Comparison of ENCODE assay signal across 17 cellular contexts in genomic region chr2:99576775-99577174, GRCh38.
DNase-seq lines count a peak whose midpoint lies in the region; ATAC-seq, FAIRE-seq and TF ChIP-seq lines count a peak whose summit lies in the region.
"Had no signal": no experiment of that assay in that cellular context is flagged by ENCODE, and none has a peak within 500 bp of the region (broad histone marks: within the 10 kb centered on the region; RNA-seq: fewer than 3 reads in every experiment).

No MANE protein-coding gene starts in this region.

- no peak overlapping the region for H2AFZ ChIP-seq in mesenchymal stem cell (ENCODE audit: low read depth, low read length)

- H3K36me3 Mint-ChIP-seq in stimulated activated naive B cell treated with anti-CD40 and anti-IgM and Interleukin-4, amounts not matched to agents 10 μg/mL and 1 μg/mL and 100 μg/mL, for 72 hours, result peaks cover 20 to 37% of the 10 kb centered on the region in 2 donors

- no peak overlapping the region for H4K8ac ChIP-seq in mesenchymal stem cell (ENCODE audit: low read length)

- peak overlapping the region; percentile 69 for H3K27ac Mint-ChIP-seq in stimulated activated naive B cell treated with anti-CD40 and anti-IgM and Interleukin-4, amounts not matched to agents 10 μg/mL and 1 μg/mL and 100 μg/mL, for 72 hours
- H3K27ac Mint-ChIP-seq: CD4-positive, alpha-beta T cell had no signal

- no peak overlapping the region for H3K4me3 Mint-ChIP-seq in stimulated activated naive B cell treated with anti-CD40 and anti-IgM and Interleukin-4, amounts not matched to agents 10 μg/mL and 1 μg/mL and 100 μg/mL, for 72 hours
- H3K4me3 Mint-ChIP-seq: CD4-positive, alpha-beta T cell had no signal

- H3K27me3 Mint-ChIP-seq in stimulated activated naive B cell treated with anti-CD40 and anti-IgM and Interleukin-4, amounts not matched to agents 10 μg/mL and 1 μg/mL and 100 μg/mL, for 72 hours, result no peaks in the 10 kb centered on the region
- H3K27me3 Mint-ChIP-seq: CD4-positive, alpha-beta T cell had no signal

- POLR2A ChIA-PET in HEK293 (lab: Yijun Ruan, JAX), result no interaction called here

- H3K9me3 ChIP-seq in HEK293 (ENCODE audit: control insufficient read depth, insufficient read depth, low read depth, low read length), result no peaks in the 10 kb centered on the region
- no peaks in the 10 kb centered on the region for H3K9me3 ChIP-seq in mesenchymal stem cell (ENCODE audit: control insufficient read depth, low read length)
- H3K9me3 ChIP-seq: HAP-1 had no signal

- H2BK120ac ChIP-seq in mesenchymal stem cell (ENCODE audit: low read depth, low read length), result no peak overlapping the region

- no peak overlapping the region for H3K14ac ChIP-seq in mesenchymal stem cell (ENCODE audit: low read length in 2 of 2)

- H4K91ac ChIP-seq in mesenchymal stem cell (ENCODE audit: low read length), result no peak overlapping the region

- H3K36me3 ChIP-seq in HEK293 (ENCODE audit: control insufficient read depth in 2 of 2, insufficient read depth in 1 of 2, low read length in 2 of 2) (no peaks in the 10 kb centered on the region), mesenchymal stem cell (ENCODE audit: control insufficient read depth in 1 of 2, insufficient read depth in 2 of 2, low read depth in 1 of 2, low read length in 2 of 2) (peaks cover 0 to 37% of the 10 kb centered on the region in 2 experiments)
- H3K36me3 ChIP-seq: HAP-1 had no signal

- H3K9ac ChIP-seq in mesenchymal stem cell (ENCODE audit: low read length), result no peak overlapping the region

- no peak overlapping the region for H2BK12ac ChIP-seq in mesenchymal stem cell (ENCODE audit: low read length in 2 of 2)

- no peak for FAIRE-seq in D721Med (lab: Jason Lieb, UNC)
- FAIRE-seq: G401.6, GM12891, GM19239, H1 had no signal

- peak; percentile 30 to 55 for DNase-seq in NCI-H2081 (lab: John Stamatoyannopoulos, UW)
- no peak for DNase-seq in NCI-H2081 treated with DMSO at 0.1 percent for 48 hours (lab: John Stamatoyannopoulos, UW)
- DNase-seq in COR-L47 (lab: John Stamatoyannopoulos, UW), result peak; percentile 44
- DNase-seq in stimulated activated naive B cell treated with anti-CD40 and anti-IgM and Interleukin-4, amounts not matched to agents 10 μg/mL and 1 μg/mL and 100 μg/mL, for 72 hours, result no peak
- no peak for DNase-seq in mesenchymal stem cell
- no peak for DNase-seq in D721Med (ENCODE audit: insufficient read length, low spot score)
- no peak for DNase-seq in NCI-H2107 (lab: John Stamatoyannopoulos, UW)
- DNase-seq: 8988T; CD4-positive, alpha-beta T cell; DMS79 treated with DMSO at 0.1 percent for 48 hours had no signal

- H2BK15ac ChIP-seq in mesenchymal stem cell (ENCODE audit: low read depth, poor library complexity, severe bottlenecking), result no peak overlapping the region

- H3K79me1 ChIP-seq in mesenchymal stem cell (replicated peaks; ENCODE audit: low read length, poor library complexity, severe bottlenecking), result no peaks in the 10 kb centered on the region

- no peak overlapping the region for H3K23ac ChIP-seq in mesenchymal stem cell (ENCODE audit: low read length in 2 of 2)

- H3K4me1 Mint-ChIP-seq in stimulated activated naive B cell treated with anti-CD40 and anti-IgM and Interleukin-4, amounts not matched to agents 10 μg/mL and 1 μg/mL and 100 μg/mL, for 72 hours, result peaks cover 6% of the 10 kb centered on the region in 2 donors

- no peak overlapping the region for H2AK5ac ChIP-seq in mesenchymal stem cell (ENCODE audit: low read length, severe bottlenecking)

- H3K18ac ChIP-seq in mesenchymal stem cell (ENCODE audit: low read depth in 1 of 2, low read length in 2 of 2), result no peak overlapping the region

- TF ChIP-seq CTCF in HEK293 (tag by site-specific recombination; IDR thresholded peaks at IDR 0.05) (no peak), D721Med (IDR thresholded peaks at IDR 0.05; ENCODE audit: insufficient read depth, missing control alignments) (no peak)

- H3K4me3 ChIP-seq in HEK293 (ENCODE audit: low read depth, low read length) (no peak overlapping the region), mesenchymal stem cell (ENCODE audit: insufficient read depth in 1 of 2, low read depth in 1 of 2, low read length in 2 of 2) (no peak overlapping the region)
- H3K4me3 ChIP-seq: HAP-1 had no signal

- ATAC-seq in stimulated activated naive B cell treated with anti-CD40 and anti-IgM and Interleukin-4, amounts not matched to agents 10 μg/mL and 1 μg/mL and 100 μg/mL, for 72 hours (replicated peaks), result no peak

- 100% methylated on average over 3 of the region's 3 CpGs for WGBS in mesenchymal stem cell

- peaks cover 2% of the 10 kb centered on the region; the same call in 1 of the 2 replicates for H3K4me1 ChIP-seq in HEK293 (ENCODE audit: control insufficient read depth, insufficient read depth, low read length)
- peaks cover 2% of the 10 kb centered on the region for H3K4me1 ChIP-seq in mesenchymal stem cell (ENCODE audit: control insufficient read depth, insufficient read depth, low read depth, low read length)
- H3K4me1 ChIP-seq: HAP-1 had no signal

- H3K27me3 ChIP-seq in mesenchymal stem cell (ENCODE audit: control insufficient read depth in 1 of 2, insufficient read depth in 1 of 2, low read length in 2 of 2), result peaks cover 0 to 24% of the 10 kb centered on the region in 2 experiments

- H2BK5ac ChIP-seq in mesenchymal stem cell (ENCODE audit: low read depth, low read length, poor library complexity, severe bottlenecking), result no peak overlapping the region

- H3K9me3 Mint-ChIP-seq in stimulated activated naive B cell treated with anti-CD40 and anti-IgM and Interleukin-4, amounts not matched to agents 10 μg/mL and 1 μg/mL and 100 μg/mL, for 72 hours, result no peaks in the 10 kb centered on the region
- H3K9me3 Mint-ChIP-seq: CD4-positive, alpha-beta T cell had no signal

- H3K4ac ChIP-seq in mesenchymal stem cell (ENCODE audit: low read depth in 1 of 2, low read length in 2 of 2), result no peak overlapping the region

- H3K27ac ChIP-seq in HEK293 (ENCODE audit: extremely low read depth, low read depth, low read length), result no peak overlapping the region
- H3K27ac ChIP-seq in mesenchymal stem cell (ENCODE audit: low read length, poor library complexity, severe bottlenecking), result no peak overlapping the region
- H3K27ac ChIP-seq: C4-2B had no signal

- CTCF ChIA-PET in HEK293 (lab: Yijun Ruan, JAX), result interaction anchor here (1.0 kb wide), 1 partner anchor 17 kb away, joined by 4 read pairs; no protein-coding TSS in a partner anchor

- no peak overlapping the region for H3K4me2 ChIP-seq in mesenchymal stem cell (ENCODE audit: low read length, poor library complexity, severe bottlenecking)

TF ChIP-seq in HEK293, 187 proteins besides CTCF, POLR2A, EP300 and RAD21:
- TF ChIP-seq ZNF114 (tag by site-specific recombination; IDR thresholded peaks at IDR 0.05), result no peak
- TF ChIP-seq GLIS1 (tag by site-specific recombination; IDR thresholded peaks at IDR 0.05), result peak; percentile 69

Comparison
In these comparisons a context has a peak if more than half of its experiments do, and no peak if none do; other contexts are left out.
1. DNase-seq: peak in NCI-H2081 (2 of 2) and COR-L47 (single experiment); none in NCI-H2081 treated with DMSO at 0.1 percent for 48 hours (single experiment), stimulated activated naive B cell treated with anti-CD40 and anti-IgM and Interleukin-4, amounts not matched to agents 10 μg/mL and 1 μg/mL and 100 μg/mL, for 72 hours (single experiment), mesenchymal stem cell (single experiment), D721Med (single experiment) and NCI-H2107 (single experiment).